ENCODE assay signal across 2 cellular contexts in genomic region chr19:33273881-33274662, GRCh38.
TF ChIP-seq lines count a peak whose summit lies in the region.

No MANE protein-coding gene starts in this region.

TF ChIP-seq in SK-N-SH treated with all-trans-retinoic acid at 6 μM for 48 hours, 23 proteins besides CTCF, POLR2A, EP300 and RAD21 (continued from another document):
- TF ChIP-seq, protein P1, sequence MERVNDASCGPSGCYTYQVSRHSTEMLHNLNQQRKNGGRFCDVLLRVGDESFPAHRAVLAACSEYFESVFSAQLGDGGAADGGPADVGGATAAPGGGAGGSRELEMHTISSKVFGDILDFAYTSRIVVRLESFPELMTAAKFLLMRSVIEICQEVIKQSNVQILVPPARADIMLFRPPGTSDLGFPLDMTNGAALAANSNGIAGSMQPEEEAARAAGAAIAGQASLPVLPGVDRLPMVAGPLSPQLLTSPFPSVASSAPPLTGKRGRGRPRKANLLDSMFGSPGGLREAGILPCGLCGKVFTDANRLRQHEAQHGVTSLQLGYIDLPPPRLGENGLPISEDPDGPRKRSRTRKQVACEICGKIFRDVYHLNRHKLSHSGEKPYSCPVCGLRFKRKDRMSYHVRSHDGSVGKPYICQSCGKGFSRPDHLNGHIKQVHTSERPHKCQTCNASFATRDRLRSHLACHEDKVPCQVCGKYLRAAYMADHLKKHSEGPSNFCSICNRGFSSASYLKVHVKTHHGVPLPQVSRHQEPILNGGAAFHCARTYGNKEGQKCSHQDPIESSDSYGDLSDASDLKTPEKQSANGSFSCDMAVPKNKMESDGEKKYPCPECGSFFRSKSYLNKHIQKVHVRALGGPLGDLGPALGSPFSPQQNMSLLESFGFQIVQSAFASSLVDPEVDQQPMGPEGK (CRISPR knock-in tag; IDR thresholded peaks at IDR 0.05; ENCODE audit: borderline replicate concordance): no peak
- TF ChIP-seq SNAI2 (CRISPR knock-in tag; IDR thresholded peaks at IDR 0.05): no peak
- no peak for TF ChIP-seq ARNTL (CRISPR knock-in tag; IDR thresholded peaks at IDR 0.05; ENCODE audit: borderline replicate concordance, low read depth)
- no peak for TF ChIP-seq ZNF70 (CRISPR knock-in tag; IDR thresholded peaks at IDR 0.05)
- no peak for TF ChIP-seq ZC3H10 (CRISPR knock-in tag; IDR thresholded peaks at IDR 0.05)
- no peak for TF ChIP-seq ZFP30 (CRISPR knock-in tag; IDR thresholded peaks at IDR 0.05)
- TF ChIP-seq RARB (CRISPR knock-in tag; IDR thresholded peaks at IDR 0.05): no peak
- TF ChIP-seq, protein P2, sequence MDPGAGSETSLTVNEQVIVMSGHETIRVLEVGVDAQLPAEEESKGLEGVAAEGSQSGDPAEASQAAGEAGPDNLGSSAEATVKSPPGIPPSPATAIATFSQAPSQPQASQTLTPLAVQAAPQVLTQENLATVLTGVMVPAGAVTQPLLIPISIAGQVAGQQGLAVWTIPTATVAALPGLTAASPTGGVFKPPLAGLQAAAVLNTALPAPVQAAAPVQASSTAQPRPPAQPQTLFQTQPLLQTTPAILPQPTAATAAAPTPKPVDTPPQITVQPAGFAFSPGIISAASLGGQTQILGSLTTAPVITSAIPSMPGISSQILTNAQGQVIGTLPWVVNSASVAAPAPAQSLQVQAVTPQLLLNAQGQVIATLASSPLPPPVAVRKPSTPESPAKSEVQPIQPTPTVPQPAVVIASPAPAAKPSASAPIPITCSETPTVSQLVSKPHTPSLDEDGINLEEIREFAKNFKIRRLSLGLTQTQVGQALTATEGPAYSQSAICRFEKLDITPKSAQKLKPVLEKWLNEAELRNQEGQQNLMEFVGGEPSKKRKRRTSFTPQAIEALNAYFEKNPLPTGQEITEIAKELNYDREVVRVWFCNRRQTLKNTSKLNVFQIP (CRISPR knock-in tag; IDR thresholded peaks at IDR 0.05; ENCODE audit: borderline replicate concordance, low read depth): no peak
- no peak for TF ChIP-seq TOX (CRISPR knock-in tag; IDR thresholded peaks at IDR 0.05; ENCODE audit: borderline replicate concordance)
- TF ChIP-seq CREB5 (CRISPR knock-in tag; IDR thresholded peaks at IDR 0.05; ENCODE audit: low read depth): no peak
- no peak for TF ChIP-seq OSR1 (CRISPR knock-in tag; IDR thresholded peaks at IDR 0.05)
- no peak for TF ChIP-seq ISL1 (CRISPR knock-in tag; IDR thresholded peaks at IDR 0.05)
- TF ChIP-seq, protein P3, sequence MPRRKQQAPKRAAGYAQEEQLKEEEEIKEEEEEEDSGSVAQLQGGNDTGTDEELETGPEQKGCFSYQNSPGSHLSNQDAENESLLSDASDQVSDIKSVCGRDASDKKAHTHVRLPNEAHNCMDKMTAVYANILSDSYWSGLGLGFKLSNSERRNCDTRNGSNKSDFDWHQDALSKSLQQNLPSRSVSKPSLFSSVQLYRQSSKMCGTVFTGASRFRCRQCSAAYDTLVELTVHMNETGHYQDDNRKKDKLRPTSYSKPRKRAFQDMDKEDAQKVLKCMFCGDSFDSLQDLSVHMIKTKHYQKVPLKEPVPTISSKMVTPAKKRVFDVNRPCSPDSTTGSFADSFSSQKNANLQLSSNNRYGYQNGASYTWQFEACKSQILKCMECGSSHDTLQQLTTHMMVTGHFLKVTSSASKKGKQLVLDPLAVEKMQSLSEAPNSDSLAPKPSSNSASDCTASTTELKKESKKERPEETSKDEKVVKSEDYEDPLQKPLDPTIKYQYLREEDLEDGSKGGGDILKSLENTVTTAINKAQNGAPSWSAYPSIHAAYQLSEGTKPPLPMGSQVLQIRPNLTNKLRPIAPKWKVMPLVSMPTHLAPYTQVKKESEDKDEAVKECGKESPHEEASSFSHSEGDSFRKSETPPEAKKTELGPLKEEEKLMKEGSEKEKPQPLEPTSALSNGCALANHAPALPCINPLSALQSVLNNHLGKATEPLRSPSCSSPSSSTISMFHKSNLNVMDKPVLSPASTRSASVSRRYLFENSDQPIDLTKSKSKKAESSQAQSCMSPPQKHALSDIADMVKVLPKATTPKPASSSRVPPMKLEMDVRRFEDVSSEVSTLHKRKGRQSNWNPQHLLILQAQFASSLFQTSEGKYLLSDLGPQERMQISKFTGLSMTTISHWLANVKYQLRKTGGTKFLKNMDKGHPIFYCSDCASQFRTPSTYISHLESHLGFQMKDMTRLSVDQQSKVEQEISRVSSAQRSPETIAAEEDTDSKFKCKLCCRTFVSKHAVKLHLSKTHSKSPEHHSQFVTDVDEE (CRISPR knock-in tag; IDR thresholded peaks at IDR 0.05): no peak
- no peak for TF ChIP-seq ZFP3 (CRISPR knock-in tag; IDR thresholded peaks at IDR 0.05)

TF ChIP-seq in SK-N-SH, 30 proteins besides CTCF, POLR2A, EP300 and RAD21 (continued from another document):
- TF ChIP-seq POLR2AphosphoS5 (IDR thresholded peaks at IDR 0.05; ENCODE audit: low read depth, low read length) (no peak), FOXJ3 (CRISPR knock-in tag; IDR thresholded peaks at IDR 0.05) (no peak), JUND (IDR thresholded peaks at IDR 0.05) (no peak), ELF1 (IDR thresholded peaks at IDR 0.05) (no peak)
- TF ChIP-seq, protein P4, sequence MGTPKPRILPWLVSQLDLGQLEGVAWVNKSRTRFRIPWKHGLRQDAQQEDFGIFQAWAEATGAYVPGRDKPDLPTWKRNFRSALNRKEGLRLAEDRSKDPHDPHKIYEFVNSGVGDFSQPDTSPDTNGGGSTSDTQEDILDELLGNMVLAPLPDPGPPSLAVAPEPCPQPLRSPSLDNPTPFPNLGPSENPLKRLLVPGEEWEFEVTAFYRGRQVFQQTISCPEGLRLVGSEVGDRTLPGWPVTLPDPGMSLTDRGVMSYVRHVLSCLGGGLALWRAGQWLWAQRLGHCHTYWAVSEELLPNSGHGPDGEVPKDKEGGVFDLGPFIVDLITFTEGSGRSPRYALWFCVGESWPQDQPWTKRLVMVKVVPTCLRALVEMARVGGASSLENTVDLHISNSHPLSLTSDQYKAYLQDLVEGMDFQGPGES (IDR thresholded peaks at IDR 0.05; ENCODE audit: low read depth, low read length): no peak
